Comparison of ENCODE assay signal across 1 cellular context in genomic region chr11:68215087-68215445, GRCh38.
TF ChIP-seq lines count a peak whose summit lies in the region.

No MANE protein-coding gene starts in this region.

TF ChIP-seq in GM23338, 12 proteins besides CTCF, POLR2A, EP300 and RAD21 (continued from another document):
- TF ChIP-seq ETS1 (IDR thresholded peaks at IDR 0.05) = no peak
- TF ChIP-seq JUNB (IDR thresholded peaks at IDR 0.05; ENCODE audit: unreplicated experiment) = no peak
